In genomic region chr17:83082899-83083367, GRCh38 we compare ENCODE assay signal across 9 cellular contexts. TPM values are rescaled to one million over a fixed set of nuclear protein-coding genes. Genes with fewer than 3 reads are reported as not detected.
DNase-seq lines count a peak whose midpoint lies in the region; ATAC-seq and TF ChIP-seq lines count a peak whose summit lies in the region.
"Had no signal": no experiment of that assay in that cellular context is flagged by ENCODE, and none has a peak within 500 bp of the region (broad histone marks: within the 10 kb centered on the region; RNA-seq: fewer than 3 reads in every experiment).

No MANE protein-coding gene starts in this region.

- peaks cover 14% of the 10 kb centered on the region for H3K27me3 Mint-ChIP-seq in activated T-cell treated with anti-CD3 and anti-CD28 coated beads, Interleukin-2, amount 50 U/mL, for 24 hours
- peaks cover 3% of the 10 kb centered on the region for H3K27me3 Mint-ChIP-seq in activated T-helper 1 cell treated with anti-CD3 and anti-CD28 coated beads, Interleukin-12 subunit alpha, Interleukin-12 subunit beta, Interleukin-2, Interleukin-4 antibody, amounts not matched to agents 30 ng/mL and 10 ng/mL and 1 ng/mL, durations not matched to agents 14 hours and 24 hours and 36 hours (ENCODE audit: insufficient read depth)
- H3K27me3 Mint-ChIP-seq in memory B cell, result no peaks in the 10 kb centered on the region

- ATAC-seq in memory B cell (ENCODE audit: low read depth), result no peak
- ATAC-seq in HG03460 (IDR thresholded peaks at IDR 0.05; ENCODE audit: unreplicated experiment), result no peak

- intact Hi-C loops in activated T-helper 1 cell treated with anti-CD3 and anti-CD28 coated beads, Interleukin-12 subunit alpha, Interleukin-12 subunit beta, Interleukin-2, Interleukin-4 antibody, amounts not matched to agents 30 ng/mL and 10 ng/mL and 1 ng/mL, durations not matched to agents 14 hours and 24 hours and 36 hours (cut with micrococcal nuclease), result loop anchor here (1.0 to 5.0 kb wide), 3 partner anchors 117 to 219 kb away; no protein-coding TSS in a partner anchor

- 82% methylated on average over 16 of the region's 21 CpGs for WGBS in suprapubic skin

- TF ChIP-seq EP300 in suprapubic skin (IDR thresholded peaks at IDR 0.05), result no peak

- H3K4me1 Mint-ChIP-seq in activated T-cell treated with anti-CD3 and anti-CD28 coated beads, Interleukin-2, amount 50 U/mL, for 24 hours (ENCODE audit: low read depth), result peaks cover 45% of the 10 kb centered on the region
- H3K4me1 Mint-ChIP-seq in activated T-helper 1 cell treated with anti-CD3 and anti-CD28 coated beads, Interleukin-12 subunit alpha, Interleukin-12 subunit beta, Interleukin-2, Interleukin-4 antibody, amounts not matched to agents 30 ng/mL and 10 ng/mL and 1 ng/mL, durations not matched to agents 14 hours and 24 hours and 36 hours (ENCODE audit: low read depth), result peaks cover 39% of the 10 kb centered on the region
- H3K4me1 Mint-ChIP-seq in memory B cell, result peaks cover 23% of the 10 kb centered on the region

- H3K36me3 ChIP-seq in suprapubic skin, result peaks cover 21% of the 10 kb centered on the region
- no peaks in the 10 kb centered on the region for H3K36me3 ChIP-seq in BE2C

- no peak for DNase-seq in activated T-cell treated with anti-CD3 and anti-CD28 coated beads, Interleukin-2, amount 50 U/mL, for 24 hours
- no peak for DNase-seq in activated T-cell treated with anti-CD3 and anti-CD28 coated beads for 4 hours
- no peak for DNase-seq in activated T-helper 1 cell treated with anti-CD3 and anti-CD28 coated beads, Interleukin-12 subunit alpha, Interleukin-12 subunit beta, Interleukin-2, Interleukin-4 antibody, amounts not matched to agents 30 ng/mL and 10 ng/mL and 1 ng/mL, durations not matched to agents 14 hours and 24 hours and 36 hours (ENCODE audit: low spot score)
- no peak for DNase-seq in memory B cell (ENCODE audit: low spot score in 2 of 2)
- DNase-seq in suprapubic skin (ENCODE audit: low spot score in 2 of 2), result no peak
- no peak for DNase-seq in BE2C
- DNase-seq in T1000 (lab: John Stamatoyannopoulos, UW), result no peak
- DNase-seq: MM.1S had no signal

- H3K27ac ChIP-seq in suprapubic skin, result peak overlapping the region; percentile 92

- H3K27me3 ChIP-seq in suprapubic skin, result no peaks in the 10 kb centered on the region
- H3K27me3 ChIP-seq in BE2C, result peaks cover 30% of the 10 kb centered on the region

- peaks cover 40% of the 10 kb centered on the region for H3K36me3 Mint-ChIP-seq in activated T-cell treated with anti-CD3 and anti-CD28 coated beads, Interleukin-2, amount 50 U/mL, for 24 hours (ENCODE audit: low read depth)
- peaks cover 18% of the 10 kb centered on the region for H3K36me3 Mint-ChIP-seq in activated T-helper 1 cell treated with anti-CD3 and anti-CD28 coated beads, Interleukin-12 subunit alpha, Interleukin-12 subunit beta, Interleukin-2, Interleukin-4 antibody, amounts not matched to agents 30 ng/mL and 10 ng/mL and 1 ng/mL, durations not matched to agents 14 hours and 24 hours and 36 hours (ENCODE audit: low read depth)
- peaks cover 2% of the 10 kb centered on the region for H3K36me3 Mint-ChIP-seq in memory B cell

- peak overlapping the region; percentile 94 for H3K27ac Mint-ChIP-seq in activated T-cell treated with anti-CD3 and anti-CD28 coated beads, Interleukin-2, amount 50 U/mL, for 24 hours
- H3K27ac Mint-ChIP-seq in activated T-helper 1 cell treated with anti-CD3 and anti-CD28 coated beads, Interleukin-12 subunit alpha, Interleukin-12 subunit beta, Interleukin-2, Interleukin-4 antibody, amounts not matched to agents 30 ng/mL and 10 ng/mL and 1 ng/mL, durations not matched to agents 14 hours and 24 hours and 36 hours, result peak overlapping the region; percentile 85
- H3K27ac Mint-ChIP-seq in memory B cell, result peak overlapping the region; percentile 93

- peaks cover 80% of the 10 kb centered on the region for H3K4me1 ChIP-seq in suprapubic skin
- peaks cover 8% of the 10 kb centered on the region; the same call in 1 of the 2 replicates for H3K4me1 ChIP-seq in BE2C

- TF ChIP-seq CTCF in suprapubic skin (IDR thresholded peaks at IDR 0.05) (no peak), BE2C (IDR thresholded peaks at IDR 0.05; ENCODE audit: low read depth, low read length) (no peak)

- H3K9me3 Mint-ChIP-seq in activated T-cell treated with anti-CD3 and anti-CD28 coated beads, Interleukin-2, amount 50 U/mL, for 24 hours, result no peaks in the 10 kb centered on the region
- no peaks in the 10 kb centered on the region for H3K9me3 Mint-ChIP-seq in activated T-helper 1 cell treated with anti-CD3 and anti-CD28 coated beads, Interleukin-12 subunit alpha, Interleukin-12 subunit beta, Interleukin-2, Interleukin-4 antibody, amounts not matched to agents 30 ng/mL and 10 ng/mL and 1 ng/mL, durations not matched to agents 14 hours and 24 hours and 36 hours
- no peaks in the 10 kb centered on the region for H3K9me3 Mint-ChIP-seq in memory B cell

- H3K9me3 ChIP-seq in suprapubic skin, result no peaks in the 10 kb centered on the region
- H3K9me3 ChIP-seq in BE2C, result no peaks in the 10 kb centered on the region

- peak overlapping the region; percentile 75 for H3K4me3 Mint-ChIP-seq in activated T-cell treated with anti-CD3 and anti-CD28 coated beads, Interleukin-2, amount 50 U/mL, for 24 hours
- H3K4me3 Mint-ChIP-seq in activated T-helper 1 cell treated with anti-CD3 and anti-CD28 coated beads, Interleukin-12 subunit alpha, Interleukin-12 subunit beta, Interleukin-2, Interleukin-4 antibody, amounts not matched to agents 30 ng/mL and 10 ng/mL and 1 ng/mL, durations not matched to agents 14 hours and 24 hours and 36 hours, result peak overlapping the region; percentile 80
- H3K4me3 Mint-ChIP-seq in memory B cell, result peak overlapping the region; percentile 82

- H3K4me3 ChIP-seq in suprapubic skin (peak overlapping the region; percentile 95), BE2C (ENCODE audit: low read depth, low read length) (no peak overlapping the region)

- peak in 1 of 2 donors; percentile 27 for TF ChIP-seq POLR2A in suprapubic skin (IDR thresholded peaks at IDR 0.05)

RNA-seq across cellular contexts. Expression of gene METRNL, which starts 3.5 kb away (rescaled TPM):
- total RNA-seq in activated T-helper 1 cell treated with anti-CD3 and anti-CD28 coated beads, Interleukin-12 subunit alpha, Interleukin-12 subunit beta, Interleukin-2, Interleukin-4 antibody, amounts not matched to agents 30 ng/mL and 10 ng/mL and 1 ng/mL, durations not matched to agents 14 hours and 24 hours and 36 hours, result 31.1 and 31.4 TPM in 2 replicates
- 100 to 1,000 TPM in 3 of 4 donors, 10 to 100 TPM in 1; 59.1 to 222 (median 155) TPM for total RNA-seq in suprapubic skin
- polyA plus RNA-seq in BE2C (2012; ENCODE audit: insufficient read depth, insufficient read length, low read depth), result 25.8 TPM
